1 cellular context compared by ENCODE assay signal in the genomic region with DNA sequence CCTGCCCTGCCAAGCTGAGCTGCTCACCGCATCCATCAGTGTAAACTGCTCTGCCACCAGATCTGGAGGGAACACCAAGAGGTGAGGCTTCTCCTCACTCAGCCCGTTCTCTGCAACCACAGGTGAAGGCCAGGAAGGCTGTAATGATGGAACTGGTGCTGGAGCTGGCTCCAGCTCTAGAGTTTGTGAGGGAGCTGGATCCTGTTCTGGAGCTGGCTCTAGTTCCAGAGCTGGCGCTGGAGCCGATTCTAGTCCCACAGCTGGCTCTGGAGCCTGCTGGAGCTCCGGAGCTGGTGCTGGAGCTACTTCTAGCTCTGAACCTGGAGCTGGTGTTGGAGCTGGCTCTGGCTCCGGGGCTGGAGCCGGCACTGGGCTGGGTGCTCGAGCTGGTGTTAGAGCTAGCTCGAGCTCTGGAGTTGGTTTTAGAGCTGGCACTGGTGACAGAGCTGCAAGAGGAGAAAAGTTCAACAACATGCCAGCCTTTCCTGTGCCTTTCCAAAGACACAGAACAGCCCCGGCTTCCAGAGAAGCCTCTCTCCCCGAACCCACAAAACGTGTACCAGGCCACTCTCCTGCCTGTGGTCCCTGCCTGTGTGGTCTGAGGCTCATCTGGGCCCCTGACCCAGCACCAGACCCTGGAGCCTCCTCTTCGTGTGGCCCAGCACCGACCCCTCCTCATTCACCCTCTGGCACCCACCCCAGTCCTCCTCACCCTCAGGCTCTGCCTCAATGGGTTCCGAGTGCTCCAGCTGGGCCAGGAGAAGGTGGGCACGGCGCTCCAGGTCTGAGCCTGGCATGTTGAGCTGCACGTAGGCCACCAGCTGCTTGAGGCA.
A peak's percentile ranks its signal among the peaks of the same experiment; 100 is the strongest.
TF ChIP-seq lines count a peak whose summit lies in the region.

No MANE protein-coding gene starts in this region.

TF ChIP-seq in K562, 482 proteins besides CTCF, POLR2A, EP300 and RAD21:
- TF ChIP-seq POLR2G (IDR thresholded peaks at IDR 0.05; ENCODE audit: low read depth, low read length) (peak; percentile 42), ZNF431 (CRISPR knock-in tag; IDR thresholded peaks at IDR 0.05) (no peak), FOS (IDR thresholded peaks at IDR 0.05; ENCODE audit: extremely low read depth, insufficient read length) (no peak), ZBED1 (IDR thresholded peaks at IDR 0.05) (no peak), NELFE (IDR thresholded peaks at IDR 0.05; ENCODE audit: insufficient read depth, insufficient read length) (no peak), ZNF589 (CRISPR knock-in tag; IDR thresholded peaks at IDR 0.05; ENCODE audit: low read depth) (no peak), SNRNP70 (optimal IDR thresholded peaks at IDR 0.05; ENCODE audit: low read depth, low read length) (no peak), NCOA4 (IDR thresholded peaks at IDR 0.05; ENCODE audit: partially characterized antibody) (no peak), ARNT (IDR thresholded peaks at IDR 0.05) (peak in 1 of 2 experiments; percentile 98; a peak in 2 of 4 replicates), SRSF3 (IDR thresholded peaks at IDR 0.05; ENCODE audit: insufficient read depth, low read length) (no peak), ZC3H11A (IDR thresholded peaks at IDR 0.05; ENCODE audit: low read depth, low read length) (no peak), ZNF644 (tag; IDR thresholded peaks at IDR 0.05; ENCODE audit: low read depth) (no peak), TRIM24 (IDR thresholded peaks at IDR 0.05) (peak in 1 of 2 experiments; percentile 86; a peak in 2 of 4 replicates)
- TF ChIP-seq, protein P1, sequence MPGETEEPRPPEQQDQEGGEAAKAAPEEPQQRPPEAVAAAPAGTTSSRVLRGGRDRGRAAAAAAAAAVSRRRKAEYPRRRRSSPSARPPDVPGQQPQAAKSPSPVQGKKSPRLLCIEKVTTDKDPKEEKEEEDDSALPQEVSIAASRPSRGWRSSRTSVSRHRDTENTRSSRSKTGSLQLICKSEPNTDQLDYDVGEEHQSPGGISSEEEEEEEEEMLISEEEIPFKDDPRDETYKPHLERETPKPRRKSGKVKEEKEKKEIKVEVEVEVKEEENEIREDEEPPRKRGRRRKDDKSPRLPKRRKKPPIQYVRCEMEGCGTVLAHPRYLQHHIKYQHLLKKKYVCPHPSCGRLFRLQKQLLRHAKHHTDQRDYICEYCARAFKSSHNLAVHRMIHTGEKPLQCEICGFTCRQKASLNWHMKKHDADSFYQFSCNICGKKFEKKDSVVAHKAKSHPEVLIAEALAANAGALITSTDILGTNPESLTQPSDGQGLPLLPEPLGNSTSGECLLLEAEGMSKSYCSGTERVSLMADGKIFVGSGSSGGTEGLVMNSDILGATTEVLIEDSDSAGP (CRISPR knock-in tag; IDR thresholded peaks at IDR 0.05): no peak
- TF ChIP-seq, protein P2, sequence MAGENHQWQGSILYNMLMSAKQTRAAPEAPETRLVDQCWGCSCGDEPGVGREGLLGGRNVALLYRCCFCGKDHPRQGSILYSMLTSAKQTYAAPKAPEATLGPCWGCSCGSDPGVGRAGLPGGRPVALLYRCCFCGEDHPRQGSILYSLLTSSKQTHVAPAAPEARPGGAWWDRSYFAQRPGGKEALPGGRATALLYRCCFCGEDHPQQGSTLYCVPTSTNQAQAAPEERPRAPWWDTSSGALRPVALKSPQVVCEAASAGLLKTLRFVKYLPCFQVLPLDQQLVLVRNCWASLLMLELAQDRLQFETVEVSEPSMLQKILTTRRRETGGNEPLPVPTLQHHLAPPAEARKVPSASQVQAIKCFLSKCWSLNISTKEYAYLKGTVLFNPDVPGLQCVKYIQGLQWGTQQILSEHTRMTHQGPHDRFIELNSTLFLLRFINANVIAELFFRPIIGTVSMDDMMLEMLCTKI (IDR thresholded peaks at IDR 0.05; ENCODE audit: partially characterized antibody): no peak
- TF ChIP-seq, protein P3, sequence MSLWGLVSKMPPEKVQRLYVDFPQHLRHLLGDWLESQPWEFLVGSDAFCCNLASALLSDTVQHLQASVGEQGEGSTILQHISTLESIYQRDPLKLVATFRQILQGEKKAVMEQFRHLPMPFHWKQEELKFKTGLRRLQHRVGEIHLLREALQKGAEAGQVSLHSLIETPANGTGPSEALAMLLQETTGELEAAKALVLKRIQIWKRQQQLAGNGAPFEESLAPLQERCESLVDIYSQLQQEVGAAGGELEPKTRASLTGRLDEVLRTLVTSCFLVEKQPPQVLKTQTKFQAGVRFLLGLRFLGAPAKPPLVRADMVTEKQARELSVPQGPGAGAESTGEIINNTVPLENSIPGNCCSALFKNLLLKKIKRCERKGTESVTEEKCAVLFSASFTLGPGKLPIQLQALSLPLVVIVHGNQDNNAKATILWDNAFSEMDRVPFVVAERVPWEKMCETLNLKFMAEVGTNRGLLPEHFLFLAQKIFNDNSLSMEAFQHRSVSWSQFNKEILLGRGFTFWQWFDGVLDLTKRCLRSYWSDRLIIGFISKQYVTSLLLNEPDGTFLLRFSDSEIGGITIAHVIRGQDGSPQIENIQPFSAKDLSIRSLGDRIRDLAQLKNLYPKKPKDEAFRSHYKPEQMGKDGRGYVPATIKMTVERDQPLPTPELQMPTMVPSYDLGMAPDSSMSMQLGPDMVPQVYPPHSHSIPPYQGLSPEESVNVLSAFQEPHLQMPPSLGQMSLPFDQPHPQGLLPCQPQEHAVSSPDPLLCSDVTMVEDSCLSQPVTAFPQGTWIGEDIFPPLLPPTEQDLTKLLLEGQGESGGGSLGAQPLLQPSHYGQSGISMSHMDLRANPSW (CRISPR knock-in tag; IDR thresholded peaks at IDR 0.05): no peak
- TF ChIP-seq, protein P4, sequence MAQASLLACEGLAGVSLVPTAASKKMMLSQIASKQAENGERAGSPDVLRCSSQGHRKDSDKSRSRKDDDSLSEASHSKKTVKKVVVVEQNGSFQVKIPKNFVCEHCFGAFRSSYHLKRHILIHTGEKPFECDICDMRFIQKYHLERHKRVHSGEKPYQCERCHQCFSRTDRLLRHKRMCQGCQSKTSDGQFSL (CRISPR knock-in tag; IDR thresholded peaks at IDR 0.05): no peak
- TF ChIP-seq, protein P4 (tag; IDR thresholded peaks at IDR 0.05): no peak
- TF ChIP-seq, protein P5, sequence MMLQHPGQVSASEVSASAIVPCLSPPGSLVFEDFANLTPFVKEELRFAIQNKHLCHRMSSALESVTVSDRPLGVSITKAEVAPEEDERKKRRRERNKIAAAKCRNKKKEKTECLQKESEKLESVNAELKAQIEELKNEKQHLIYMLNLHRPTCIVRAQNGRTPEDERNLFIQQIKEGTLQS (IDR thresholded peaks at IDR 0.05): no peak
- TF ChIP-seq, protein P5 (CRISPR knock-in tag; conservative IDR thresholded peaks at IDR 0.05): no peak
